Comparison of ENCODE assay signal across 16 cellular contexts in genomic region chr17:68334393-68334792, GRCh38. TPM values are rescaled to one million over a fixed set of nuclear protein-coding genes. Genes with fewer than 3 reads are reported as not detected.
DNase-seq lines count a peak whose midpoint lies in the region; TF ChIP-seq lines count a peak whose summit lies in the region.
"Had no signal": no experiment of that assay in that cellular context is flagged by ENCODE, and none has a peak within 500 bp of the region (broad histone marks: within the 10 kb centered on the region; RNA-seq: fewer than 3 reads in every experiment).

No MANE protein-coding gene starts in this region.

- H3K79me2 ChIP-seq in osteoblast (ENCODE audit: insufficient read depth, low read length), result no peaks in the 10 kb centered on the region

- no peaks in the 10 kb centered on the region for H3K36me3 ChIP-seq in osteoblast (ENCODE audit: insufficient read depth, low read length)
- H3K36me3 ChIP-seq: BLaER1 had no signal

- no peaks in the 10 kb centered on the region for H3K9me3 ChIP-seq in osteoblast (ENCODE audit: low read depth, low read length)

- no peaks in the 10 kb centered on the region for H3K4me1 ChIP-seq in osteoblast (ENCODE audit: insufficient read depth, low read length)
- H3K4me1 ChIP-seq: BLaER1 had no signal

- H4K20me1 ChIP-seq in osteoblast (ENCODE audit: insufficient read depth, low read length), result no peaks in the 10 kb centered on the region
- H4K20me1 ChIP-seq: BLaER1 had no signal

- no peaks in the 10 kb centered on the region for H3K27me3 ChIP-seq in osteoblast (ENCODE audit: insufficient read depth, low read length)
- H3K27me3 ChIP-seq: BLaER1 had no signal

- H3K4me3 ChIP-seq in fibroblast of villous mesenchyme (ENCODE audit: low read depth, low read length), result no peak overlapping the region
- H3K4me3 ChIP-seq in osteoblast (ENCODE audit: insufficient read depth, low read length), result no peak overlapping the region
- H3K4me3 ChIP-seq: BLaER1, GM12878 had no signal

- no peak overlapping the region for H3K27ac ChIP-seq in osteoblast (ENCODE audit: low read depth, low read length)
- H3K27ac ChIP-seq: 22Rv1, BLaER1 had no signal

- no peak overlapping the region for H2AFZ ChIP-seq in osteoblast (ENCODE audit: low read length)

- TF ChIP-seq CTCF in fibroblast of villous mesenchyme (IDR thresholded peaks at IDR 0.05; ENCODE audit: insufficient read depth, low read depth, low read length) (no peak), osteoblast (IDR thresholded peaks at IDR 0.05; ENCODE audit: extremely low read depth, low read depth, low read length) (no peak)

- no peak overlapping the region for H3K4me2 ChIP-seq in osteoblast (ENCODE audit: insufficient read depth, low read length)
- H3K4me2 ChIP-seq: BLaER1 had no signal

- DNase-seq in EH (ENCODE audit: low read depth) (peak; percentile 16), amniotic epithelial cell (ENCODE audit: low read depth) (peak; percentile 67), fibroblast of villous mesenchyme (ENCODE audit: low read depth) (peak; percentile 25), osteoblast (ENCODE audit: insufficient read length, low spot score, missing footprints) (peak; percentile 76), SK-N-DZ (ENCODE audit: low spot score) (no peak), anterior cingulate cortex (lab: John Stamatoyannopoulos, UW) (no peak), NCI-H2107 (lab: John Stamatoyannopoulos, UW) (no peak), dermis blood vessel endothelial cell (no peak)
- DNase-seq: CD4-positive, alpha-beta memory T cell; DMS153; DMS79; H9 had no signal

RNA-seq across cellular contexts. Expression of gene ARSG, which starts 43.1 kb away (rescaled TPM):
- total RNA-seq in fibroblast of villous mesenchyme (4.5 and 5.6 TPM in 2 replicates), osteoblast (7.6 and 7.7 TPM in 2 replicates), dermis blood vessel endothelial cell (3.7 and 5.1 TPM in 2 replicates)
- polyA plus RNA-seq in SK-N-DZ (2014; cell fraction: cytosol; rRNA removed), result 3.4 and 6.3 TPM in 2 replicates
- polyA plus RNA-seq in SK-N-DZ (2014; cell fraction: nucleus; rRNA removed), result 7.8 and 9.5 TPM in 2 replicates

RNA-seq across cellular contexts. Expression of gene SLC16A6, which starts 43.5 kb away (rescaled TPM):
- 1.6 and 2.2 TPM in 2 replicates for total RNA-seq in fibroblast of villous mesenchyme
- total RNA-seq in osteoblast, result 1.4 and 3.8 TPM in 2 replicates
- polyA plus RNA-seq in SK-N-DZ (2014; cell fraction: cytosol; rRNA removed), result 0.23 and 0.46 TPM in 2 replicates
- 0.35 and 0.38 TPM in 2 replicates for polyA plus RNA-seq in SK-N-DZ (2014; cell fraction: nucleus; rRNA removed)
- 1.5 TPM in 2 replicates for total RNA-seq in dermis blood vessel endothelial cell
- total RNA-seq: HT-29 had no signal

Comparison
In these comparisons a context has a peak if more than half of its experiments do, and no peak if none do; other contexts are left out.
1. DNase-seq: peak in EH (single experiment), amniotic epithelial cell (single experiment), fibroblast of villous mesenchyme (single experiment) and osteoblast (single experiment); none in SK-N-DZ (single experiment), anterior cingulate cortex (0 of 58), NCI-H2107 (single experiment) and dermis blood vessel endothelial cell (single experiment).